12 cellular contexts compared by ENCODE assay signal in genomic region chr2:23772684-23773083, GRCh38.
"Had no signal": no experiment of that assay in that cellular context is flagged by ENCODE, and none has a peak within 500 bp of the region (broad histone marks: within the 10 kb centered on the region; RNA-seq: fewer than 3 reads in every experiment).

No MANE protein-coding gene starts in this region.

- H3K4me3 ChIP-seq: heart right ventricle, left lung, prostate gland, right lobe of liver, thyroid gland, uterus had no signal

- H3K27me3 Mint-ChIP-seq: activated naive CD4-positive, alpha-beta T cell treated with anti-CD3 and anti-CD28 coated beads, Interleukin-2, amount 10 ng/mL, durations not matched to agents 7 days and 5 days; natural killer cell treated with Interleukin-12 subunit alpha and Interleukin-12 subunit beta and Interleukin-15 and Interleukin-18, amount 100 ng/mL, for 72 hours had no signal

- H3K27ac Mint-ChIP-seq: activated naive CD4-positive, alpha-beta T cell treated with anti-CD3 and anti-CD28 coated beads, Interleukin-2, amount 10 ng/mL, durations not matched to agents 7 days and 5 days; activated T-helper 2 cell treated with anti-CD3 and anti-CD28 coated beads, Interferon-gamma antibody, Interleukin-2, Interleukin-4, amounts not matched to agents 10 μg/mL and 5 μg/mL and 100 μg/mL, durations not matched to agents 14 hours and 24 hours and 36 hours; natural killer cell treated with Interleukin-12 subunit alpha and Interleukin-12 subunit beta and Interleukin-15 and Interleukin-18, amount 100 ng/mL, for 72 hours; stimulated activated effector memory CD8-positive, alpha-beta T cell treated with anti-CD3 and anti-CD28 coated beads, Interleukin-12 subunit alpha, Interleukin-12 subunit beta, amount 100 ng/mL, for 72 hours had no signal

- H3K27me3 ChIP-seq: heart right ventricle, left lung, right lobe of liver, thyroid gland, uterus had no signal

- H3K9me3 ChIP-seq: left lung, prostate gland, thyroid gland, uterus had no signal

- ATAC-seq: heart right ventricle; left lung; natural killer cell treated with Interleukin-12 subunit alpha and Interleukin-12 subunit beta and Interleukin-15 and Interleukin-18, amount 100 ng/mL, for 72 hours; right lobe of liver; stimulated activated effector memory CD8-positive, alpha-beta T cell treated with anti-CD3 and anti-CD28 coated beads, Interleukin-12 subunit alpha, Interleukin-12 subunit beta, amount 100 ng/mL, for 72 hours had no signal

- H3K27ac ChIP-seq: heart right ventricle, left lung, prostate gland, right lobe of liver, thyroid gland, uterus had no signal

- H3K4me1 Mint-ChIP-seq: activated naive CD4-positive, alpha-beta T cell treated with anti-CD3 and anti-CD28 coated beads, Interleukin-2, amount 10 ng/mL, durations not matched to agents 7 days and 5 days; stimulated activated effector memory CD8-positive, alpha-beta T cell treated with anti-CD3 and anti-CD28 coated beads, Interleukin-12 subunit alpha, Interleukin-12 subunit beta, amount 100 ng/mL, for 72 hours had no signal

- H3K4me3 Mint-ChIP-seq: activated naive CD4-positive, alpha-beta T cell treated with anti-CD3 and anti-CD28 coated beads, Interleukin-2, amount 10 ng/mL, durations not matched to agents 7 days and 5 days; natural killer cell treated with Interleukin-12 subunit alpha and Interleukin-12 subunit beta and Interleukin-15 and Interleukin-18, amount 100 ng/mL, for 72 hours; stimulated activated effector memory CD8-positive, alpha-beta T cell treated with anti-CD3 and anti-CD28 coated beads, Interleukin-12 subunit alpha, Interleukin-12 subunit beta, amount 100 ng/mL, for 72 hours had no signal

- DNase-seq: activated CD4-positive, alpha-beta T cell treated with anti-CD3 and anti-CD28 coated beads, Interleukin-2, amount 50 U/mL, for 1 hour; activated naive CD4-positive, alpha-beta T cell treated with anti-CD3 and anti-CD28 coated beads, Interleukin-2, amount 10 ng/mL, durations not matched to agents 7 days and 5 days; heart right ventricle; islet precursor cell; left lung; right lobe of liver; uterus had no signal

- H3K9me3 Mint-ChIP-seq: natural killer cell treated with Interleukin-12 subunit alpha and Interleukin-12 subunit beta and Interleukin-15 and Interleukin-18, amount 100 ng/mL, for 72 hours; stimulated activated effector memory CD8-positive, alpha-beta T cell treated with anti-CD3 and anti-CD28 coated beads, Interleukin-12 subunit alpha, Interleukin-12 subunit beta, amount 100 ng/mL, for 72 hours had no signal

- H3K4me1 ChIP-seq: left lung, prostate gland, right lobe of liver, thyroid gland, uterus had no signal

- H3K36me3 ChIP-seq: prostate gland, uterus had no signal
